ENCODE assay signal across 1 cellular context in genomic region chr1:202807367-202807925, GRCh38.
TF ChIP-seq lines count a peak whose summit lies in the region.

No MANE protein-coding gene starts in this region.

TF ChIP-seq in IMR-90, 13 proteins besides CTCF, POLR2A, EP300 and RAD21 (continued from another document):
- TF ChIP-seq RFX5 (IDR thresholded peaks at IDR 0.05; ENCODE audit: low read depth, low read length) = no peak
- TF ChIP-seq BHLHE40 (IDR thresholded peaks at IDR 0.05; ENCODE audit: low read depth, low read length) = no peak
TF ChIP-seq in IMR-90: peak in this region for 0.
